In the genomic region with DNA sequence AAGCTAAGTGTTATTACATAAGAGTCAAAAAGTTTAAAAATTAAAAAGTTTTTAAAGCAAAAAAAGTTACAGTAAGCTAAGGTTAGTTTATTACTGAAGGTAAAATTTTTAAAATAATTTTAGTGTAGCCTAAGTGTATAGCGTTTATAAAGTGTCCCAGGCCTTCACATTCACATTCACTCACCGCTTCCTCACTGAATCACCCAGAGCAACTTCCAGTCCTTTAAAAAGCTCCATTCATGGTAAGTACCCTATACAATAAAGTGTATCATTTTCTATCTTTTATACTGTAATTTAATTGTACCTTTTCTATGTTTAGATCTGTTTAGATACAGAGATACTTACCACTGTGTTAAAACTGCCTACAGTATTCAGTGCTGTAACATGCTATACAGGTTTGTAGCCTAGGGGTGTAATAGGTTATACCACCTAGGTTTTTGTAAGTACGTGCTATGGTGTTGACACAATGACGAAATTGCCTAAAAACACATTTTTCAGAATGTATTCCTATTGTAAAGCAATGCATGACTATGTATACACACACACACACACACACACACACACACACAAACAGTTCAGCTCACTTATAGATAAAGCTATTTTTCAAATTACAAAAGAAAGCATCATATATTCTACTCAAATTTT, we compare ENCODE assay signal across 28 cellular contexts. TPM values are rescaled to one million over a fixed set of nuclear protein-coding genes. Genes with fewer than 3 reads are reported as not detected.
DNase-seq lines count a peak whose midpoint lies in the region; ATAC-seq and TF ChIP-seq lines count a peak whose summit lies in the region.
"Had no signal": no experiment of that assay in that cellular context is flagged by ENCODE, and none has a peak within 500 bp of the region (broad histone marks: within the 10 kb centered on the region; RNA-seq: fewer than 3 reads in every experiment).

No MANE protein-coding gene starts in this region.

- ATAC-seq in PC-3 (no peak), left lung (no peak), thoracic aorta (ENCODE audit: insufficient number of reproducible peaks, low FRiP score, low read depth) (no peak)
- ATAC-seq: activated CD4-positive, alpha-beta T cell treated with anti-CD3 and anti-CD28 coated beads for 36 hours; activated CD8-positive, alpha-beta T cell treated with anti-CD3 and anti-CD28 coated beads for 36 hours; gastroesophageal sphincter; HCT116 had no signal

- no peaks in the 10 kb centered on the region for H3K36me3 ChIP-seq in left ventricle myocardium inferior
- no peaks in the 10 kb centered on the region for H3K36me3 ChIP-seq in PC-3 (ENCODE audit: low read depth, low read length)
- H3K36me3 ChIP-seq in left lung: no peaks in the 10 kb centered on the region
- H3K36me3 ChIP-seq in thoracic aorta: no peaks in the 10 kb centered on the region
- no peaks in the 10 kb centered on the region for H3K36me3 ChIP-seq in neural progenitor cell
- H3K36me3 ChIP-seq: gastroesophageal sphincter, sigmoid colon, transverse colon had no signal

- H3K27me3 Mint-ChIP-seq in neural progenitor cell (ENCODE audit: insufficient read depth, low read depth): peaks cover 23% of the 10 kb centered on the region

- H3K79me2 ChIP-seq in PC-3 (ENCODE audit: low read length) (no peaks in the 10 kb centered on the region), neural progenitor cell (ENCODE audit: low read depth) (no peaks in the 10 kb centered on the region)

- intact Hi-C loops in left ventricle myocardium inferior (cut with micrococcal nuclease): no loop called here
- intact Hi-C loops in cardiac septum (cut with DNase I): no loop called here
- intact Hi-C loops in PC-3 (cut with micrococcal nuclease): no loop called here
- intact Hi-C loops in left lung (cut with DNase I): no loop called here

- H3K4me3 Mint-ChIP-seq in neural progenitor cell: no peak overlapping the region
- H3K4me3 Mint-ChIP-seq: activated CD4-positive, alpha-beta T cell treated with anti-CD3 and anti-CD28 coated beads for 36 hours; activated CD8-positive, alpha-beta T cell treated with anti-CD3 and anti-CD28 coated beads for 36 hours; activated naive CD4-positive, alpha-beta T cell treated with anti-CD3 and anti-CD28 coated beads for 36 hours; activated T-helper 1 cell treated with anti-CD3 and anti-CD28 coated beads, Interleukin-12 subunit alpha, Interleukin-12 subunit beta, Interleukin-2, Interleukin-4 antibody, amounts not matched to agents 30 ng/mL and 10 ng/mL and 1 ng/mL, durations not matched to agents 14 hours and 24 hours and 36 hours; central memory CD8-positive, alpha-beta T cell; dendritic cell treated with granulocyte-macrophage colony-stimulating factor and Interleukin-4, amounts not matched to agents 40 ng/mL and 50 ng/mL, for 4 days; naive B cell had no signal

- H3K4me1 ChIP-seq in left ventricle myocardium inferior (peaks cover 40% of the 10 kb centered on the region), PC-3 (ENCODE audit: insufficient read depth, low read length) (no peaks in the 10 kb centered on the region), left lung (peaks cover 0 to 10% of the 10 kb centered on the region in 2 donors), thoracic aorta (ENCODE audit: control insufficient read depth in 1 of 2, low read depth in 2 of 2) (no peaks in the 10 kb centered on the region), neural progenitor cell (no peaks in the 10 kb centered on the region)

- H3F3A ChIP-seq in PC-3 (ENCODE audit: low read length, unreplicated experiment): no peaks in the 10 kb centered on the region
- no peaks in the 10 kb centered on the region for H3F3A ChIP-seq in neural progenitor cell (ENCODE audit: low read depth)

- CTCF ChIA-PET in PC-3 (lab: Charles Lee): no interaction called here

- TF ChIP-seq CTCF in left ventricle myocardium inferior (IDR thresholded peaks at IDR 0.05; ENCODE audit: borderline replicate concordance) (no peak), PC-3 (conservative IDR thresholded peaks at IDR 0.05; ENCODE audit: low read depth, low read length) (no peak), left lung (IDR thresholded peaks at IDR 0.05) (no peak), thoracic aorta (IDR thresholded peaks at IDR 0.05) (no peak), neural progenitor cell (IDR thresholded peaks at IDR 0.05) (no peak)

- H3K4me2 ChIP-seq in PC-3 (ENCODE audit: low read length): no peak overlapping the region
- H3K4me2 ChIP-seq in neural progenitor cell: no peak overlapping the region

- no TSS peak for BruUV-seq in PC-3 (replicated peaks; lab: Mats Ljungman, UMichigan)

- peaks cover 33% of the 10 kb centered on the region for H3K27me3 ChIP-seq in left ventricle myocardium inferior (ENCODE audit: low read depth)
- no peaks in the 10 kb centered on the region for H3K27me3 ChIP-seq in PC-3 (ENCODE audit: low read length)
- peaks cover 25 to 38% of the 10 kb centered on the region in 2 donors for H3K27me3 ChIP-seq in left lung
- H3K27me3 ChIP-seq in thoracic aorta (replicated peaks; ENCODE audit: insufficient read depth): no peaks in the 10 kb centered on the region
- H3K27me3 ChIP-seq in neural progenitor cell: peaks cover 62% of the 10 kb centered on the region

- H3K4me3 ChIP-seq in left ventricle myocardium inferior (peak overlapping the region; percentile 76), PC-3 (ENCODE audit: low read length) (no peak overlapping the region), left lung (peak overlapping the region in 1 of 2 donors; percentile 42), thoracic aorta (peak overlapping the region; percentile 21), neural progenitor cell (no peak overlapping the region)
- H3K4me3 ChIP-seq: transverse colon had no signal

- H3K4me1 Mint-ChIP-seq in neural progenitor cell: no peaks in the 10 kb centered on the region
- H3K4me1 Mint-ChIP-seq: central memory CD8-positive, alpha-beta T cell had no signal

- H3K27ac ChIP-seq in left ventricle myocardium inferior (replicated peaks) (peak overlapping the region; percentile 96), PC-3 (ENCODE audit: low read length) (no peak overlapping the region), left lung (peak overlapping the region; percentile 42 to 89), thoracic aorta (no peak overlapping the region), neural progenitor cell (no peak overlapping the region)
- H3K27ac ChIP-seq: gastroesophageal sphincter, transverse colon had no signal

- H3K9ac ChIP-seq in PC-3 (ENCODE audit: low read length): no peak overlapping the region
- no peak overlapping the region for H3K9ac ChIP-seq in neural progenitor cell

- POLR2A ChIA-PET in PC-3 (lab: Charles Lee; ENCODE audit: unreplicated experiment): no interaction called here

- H2AFZ ChIP-seq in PC-3 (ENCODE audit: low read length): no peak overlapping the region
- no peak overlapping the region for H2AFZ ChIP-seq in neural progenitor cell (replicated peaks)

- no peak for DNase-seq in left ventricle myocardium inferior
- no peak for DNase-seq in cardiac septum (ENCODE audit: low spot score)
- DNase-seq in PC-3: peak; percentile 50
- DNase-seq in left lung: no peak
- DNase-seq in thoracic aorta (ENCODE audit: low spot score): no peak
- DNase-seq in inferior parietal cortex (ENCODE audit: extremely low spot score): no peak
- no peak for DNase-seq in NCI-H1694 (lab: John Stamatoyannopoulos, UW)
- DNase-seq in neural progenitor cell (ENCODE audit: low spot score): no peak
- DNase-seq: activated CD4-positive, alpha-beta T cell treated with anti-CD3 and anti-CD28 coated beads for 36 hours; activated CD8-positive, alpha-beta memory T cell treated with anti-CD3 and anti-CD28 coated beads, Interleukin-2, amount 50 U/mL, for 48 hours; activated CD8-positive, alpha-beta T cell treated with anti-CD3 and anti-CD28 coated beads for 36 hours; activated naive CD4-positive, alpha-beta T cell treated with anti-CD3 and anti-CD28 coated beads for 36 hours; hippocampal formation; Kasumi-1; midbrain; naive B cell; NCI-H1436; NCI-H526; SHP77 treated with DMSO at 0.1 percent for 48 hours; sigmoid colon; stimulated activated CD4-positive, alpha-beta T cell treated with anti-CD3 and anti-CD28 coated beads, Interleukin-4, amount 100 ng/mL, for 24 hours; transverse colon had no signal

- H4K20me1 ChIP-seq in PC-3 (ENCODE audit: low read length): no peaks in the 10 kb centered on the region
- H4K20me1 ChIP-seq in neural progenitor cell (ENCODE audit: low read depth): no peaks in the 10 kb centered on the region

- no peak overlapping the region for H3K27ac Mint-ChIP-seq in neural progenitor cell
- H3K27ac Mint-ChIP-seq: activated CD4-positive, alpha-beta T cell treated with anti-CD3 and anti-CD28 coated beads for 36 hours; activated CD8-positive, alpha-beta T cell treated with anti-CD3 and anti-CD28 coated beads for 36 hours; activated naive CD4-positive, alpha-beta T cell treated with anti-CD3 and anti-CD28 coated beads for 36 hours; activated T-helper 1 cell treated with anti-CD3 and anti-CD28 coated beads, Interleukin-12 subunit alpha, Interleukin-12 subunit beta, Interleukin-2, Interleukin-4 antibody, amounts not matched to agents 30 ng/mL and 10 ng/mL and 1 ng/mL, durations not matched to agents 14 hours and 24 hours and 36 hours; dendritic cell treated with granulocyte-macrophage colony-stimulating factor and Interleukin-4, amounts not matched to agents 40 ng/mL and 50 ng/mL, for 4 days; naive B cell; progenitor cell of endocrine pancreas had no signal

- H3K36me3 Mint-ChIP-seq in neural progenitor cell: no peaks in the 10 kb centered on the region
- H3K36me3 Mint-ChIP-seq: naive B cell had no signal

- H3K9me3 ChIP-seq in left ventricle myocardium inferior (replicated peaks) (no peaks in the 10 kb centered on the region), PC-3 (ENCODE audit: low read length) (no peaks in the 10 kb centered on the region), left lung (no peaks in the 10 kb centered on the region), thoracic aorta (no peaks in the 10 kb centered on the region), neural progenitor cell (ENCODE audit: low read depth) (no peaks in the 10 kb centered on the region)
- H3K9me3 ChIP-seq: gastroesophageal sphincter, sigmoid colon, transverse colon had no signal

- H3K9me2 ChIP-seq in PC-3 (replicated peaks; ENCODE audit: low read length): no peaks in the 10 kb centered on the region

- H3K9me3 Mint-ChIP-seq in neural progenitor cell: no peaks in the 10 kb centered on the region
- H3K9me3 Mint-ChIP-seq: activated CD8-positive, alpha-beta T cell treated with anti-CD3 and anti-CD28 coated beads for 36 hours; activated naive CD4-positive, alpha-beta T cell treated with anti-CD3 and anti-CD28 coated beads for 36 hours; activated T-helper 1 cell treated with anti-CD3 and anti-CD28 coated beads, Interleukin-12 subunit alpha, Interleukin-12 subunit beta, Interleukin-2, Interleukin-4 antibody, amounts not matched to agents 30 ng/mL and 10 ng/mL and 1 ng/mL, durations not matched to agents 14 hours and 24 hours and 36 hours; central memory CD8-positive, alpha-beta T cell; dendritic cell treated with granulocyte-macrophage colony-stimulating factor and Interleukin-4, amounts not matched to agents 40 ng/mL and 50 ng/mL, for 4 days; naive B cell had no signal

RNA-seq across cellular contexts. Expression of gene CLEC14A, which starts 3.7 kb away (rescaled TPM):
- total RNA-seq in left ventricle myocardium inferior: 34.3 TPM
- total RNA-seq in cardiac septum: 31.9 TPM
- total RNA-seq in PC-3 (2014; rRNA removed): not detected in 2 replicates
- total RNA-seq in left lung: 10 to 100 TPM; 34.7 to 73.8 TPM
- total RNA-seq in thoracic aorta: 10 to 100 TPM; 22.2 to 31.4 TPM
- total RNA-seq in neural progenitor cell (ENCODE audit: low replicate concordance): not detected in 2 replicates
- total RNA-seq: activated CD4-positive, alpha-beta T cell treated with anti-CD3 and anti-CD28 coated beads for 36 hours; activated CD8-positive, alpha-beta T cell treated with anti-CD3 and anti-CD28 coated beads for 36 hours; activated naive CD4-positive, alpha-beta T cell treated with anti-CD3 and anti-CD28 coated beads for 36 hours; activated T-helper 1 cell treated with anti-CD3 and anti-CD28 coated beads, Interleukin-12 subunit alpha, Interleukin-12 subunit beta, Interleukin-2, Interleukin-4 antibody, amounts not matched to agents 30 ng/mL and 10 ng/mL and 1 ng/mL, durations not matched to agents 14 hours and 24 hours and 36 hours had no signal

RNA-seq across cellular contexts. Expression of gene SSTR1, which starts 44.5 kb away (rescaled TPM):
- total RNA-seq in left ventricle myocardium inferior (0.69 TPM), cardiac septum (0.59 TPM), PC-3 (2014; rRNA removed) (0.07 and 0.23 TPM in 2 replicates), left lung (1 to 10 TPM; 4.3 to 6.6 TPM), thoracic aorta (under 1 TPM; 0.85 to 0.95 TPM), neural progenitor cell (ENCODE audit: low replicate concordance) (not detected in 2 replicates)
- total RNA-seq: activated CD4-positive, alpha-beta T cell treated with anti-CD3 and anti-CD28 coated beads for 36 hours; activated CD8-positive, alpha-beta T cell treated with anti-CD3 and anti-CD28 coated beads for 36 hours; activated naive CD4-positive, alpha-beta T cell treated with anti-CD3 and anti-CD28 coated beads for 36 hours; activated T-helper 1 cell treated with anti-CD3 and anti-CD28 coated beads, Interleukin-12 subunit alpha, Interleukin-12 subunit beta, Interleukin-2, Interleukin-4 antibody, amounts not matched to agents 30 ng/mL and 10 ng/mL and 1 ng/mL, durations not matched to agents 14 hours and 24 hours and 36 hours had no signal

Comparison
In these comparisons a context has a peak if more than half of its experiments do, and no peak if none do; other contexts are left out.
1. H3K27ac ChIP-seq: peak in left ventricle myocardium inferior (single experiment) and left lung (2 of 2); none in PC-3 (single experiment), thoracic aorta (0 of 2) and neural progenitor cell (single experiment).
2. H3K4me3 ChIP-seq: peak in left ventricle myocardium inferior (single experiment) and thoracic aorta (single experiment); none in PC-3 (single experiment) and neural progenitor cell (single experiment).
3. RNA of gene CLEC14A, which starts 3.7 kb away (total RNA-seq): 34.7 to 73.8 TPM in left lung, 34.3 TPM in left ventricle myocardium inferior (single experiment), 31.9 TPM in cardiac septum (single experiment) and 22.2 to 31.4 TPM in thoracic aorta; not detected in PC-3 and not detected in neural progenitor cell; every median in the first group is over 10 times any median in the second.